Comparison of ENCODE assay signal across 1 cellular context in genomic region chr16:11738742-11739544, GRCh38.
TF ChIP-seq lines count a peak whose summit lies in the region.

No MANE protein-coding gene starts in this region.

TF ChIP-seq in HepG2, 621 proteins besides CTCF, POLR2A, EP300 and RAD21:
- TF ChIP-seq MAFF (IDR thresholded peaks at IDR 0.05; ENCODE audit: low read depth, low read length) (peak; percentile 92), ZSCAN29 (CRISPR knock-in tag; conservative IDR thresholded peaks at IDR 0.05) (no peak), ZNF460 (CRISPR knock-in tag; IDR thresholded peaks at IDR 0.05; ENCODE audit: borderline replicate concordance) (peak; percentile 61; the same call in 1 of the 2 replicates), REXO4 (CRISPR knock-in tag; IDR thresholded peaks at IDR 0.05; ENCODE audit: borderline replicate concordance) (no peak), AHDC1 (CRISPR knock-in tag; IDR thresholded peaks at IDR 0.05; ENCODE audit: borderline replicate concordance) (peak; percentile 19; the same call in 1 of the 2 replicates), ZNF660 (CRISPR knock-in tag; IDR thresholded peaks at IDR 0.05; ENCODE audit: borderline replicate concordance, low read depth) (no peak), MAF1 (CRISPR knock-in tag; IDR thresholded peaks at IDR 0.05; ENCODE audit: borderline replicate concordance) (no peak), MAFK (conservative IDR thresholded peaks at IDR 0.05 in 1 of 2, IDR thresholded peaks at IDR 0.05 in 1 of 2; ENCODE audit: low read length in 2 of 2) (peak; percentile 89 to 90), ZNF337 (CRISPR knock-in tag; IDR thresholded peaks at IDR 0.05; ENCODE audit: borderline replicate concordance, low read depth) (no peak), HOXD1 (CRISPR knock-in tag; IDR thresholded peaks at IDR 0.05) (no peak), GABPA (IDR thresholded peaks at IDR 0.05; ENCODE audit: low read depth, low read length) (no peak), GABPA (CRISPR knock-in tag; IDR thresholded peaks at IDR 0.05; ENCODE audit: low read depth) (0 out of 2 replicates have a peak, but pooled peaks have one; percentile 3)
